Comparison of ENCODE assay signal across 19 cellular contexts in genomic region chr1:232519186-232519585, GRCh38.
DNase-seq lines count a peak whose midpoint lies in the region; ATAC-seq and TF ChIP-seq lines count a peak whose summit lies in the region.
"Had no signal": no experiment of that assay in that cellular context is flagged by ENCODE, and none has a peak within 500 bp of the region (broad histone marks: within the 10 kb centered on the region; RNA-seq: fewer than 3 reads in every experiment).

No MANE protein-coding gene starts in this region.

- no peak for TF ChIP-seq CTCF in BE2C (IDR thresholded peaks at IDR 0.05; ENCODE audit: low read depth, low read length)
- no peak for TF ChIP-seq CTCF in left ventricle myocardium inferior (IDR thresholded peaks at IDR 0.05; ENCODE audit: borderline replicate concordance)
- no peak for TF ChIP-seq CTCF in activated CD8-positive, alpha-beta T cell treated with anti-CD3 and anti-CD28 coated beads for 36 hours (IDR thresholded peaks at IDR 0.05)

- no peaks in the 10 kb centered on the region for H3K9me3 ChIP-seq in BE2C
- no peaks in the 10 kb centered on the region for H3K9me3 ChIP-seq in left ventricle myocardium inferior (replicated peaks)

- intact Hi-C loops in left ventricle myocardium inferior (cut with micrococcal nuclease) = no loop called here
- intact Hi-C loops in activated CD8-positive, alpha-beta T cell treated with anti-CD3 and anti-CD28 coated beads for 36 hours (cut with micrococcal nuclease) = no loop called here

- H3K36me3 Mint-ChIP-seq in activated CD8-positive, alpha-beta T cell treated with anti-CD3 and anti-CD28 coated beads for 36 hours (ENCODE audit: low read depth) = no peaks in the 10 kb centered on the region
- H3K36me3 Mint-ChIP-seq: activated naive CD4-positive, alpha-beta T cell treated with anti-CD3 and anti-CD28 coated beads, Interleukin-2, amount 10 ng/mL, durations not matched to agents 7 days and 5 days had no signal

- no peaks in the 10 kb centered on the region for H3K9me3 Mint-ChIP-seq in activated CD8-positive, alpha-beta T cell treated with anti-CD3 and anti-CD28 coated beads for 36 hours
- H3K9me3 Mint-ChIP-seq: activated CD4-positive, alpha-beta T cell treated with anti-CD3 and anti-CD28 coated beads, Interleukin-2, amount 10 ng/mL, durations not matched to agents 24 days and 14 days; activated naive CD4-positive, alpha-beta T cell treated with anti-CD3 and anti-CD28 coated beads, Interleukin-2, amount 10 ng/mL, durations not matched to agents 7 days and 5 days; CD4-positive, alpha-beta memory T cell; GM23338 had no signal

- H3K4me1 Mint-ChIP-seq in activated CD8-positive, alpha-beta T cell treated with anti-CD3 and anti-CD28 coated beads for 36 hours (ENCODE audit: low read depth) = peaks cover 6% of the 10 kb centered on the region
- H3K4me1 Mint-ChIP-seq: activated naive CD4-positive, alpha-beta T cell treated with anti-CD3 and anti-CD28 coated beads, Interleukin-2, amount 10 ng/mL, durations not matched to agents 7 days and 5 days had no signal

- peaks cover 4% of the 10 kb centered on the region for H3K27me3 Mint-ChIP-seq in activated CD8-positive, alpha-beta T cell treated with anti-CD3 and anti-CD28 coated beads for 36 hours

- peak; percentile 54 for DNase-seq in BE2C
- peak; percentile 42 for DNase-seq in NCI-H128 (lab: John Stamatoyannopoulos, UW; ENCODE audit: unreplicated experiment)
- peak; percentile 67 for DNase-seq in NCI-H446 treated with DMSO at 0.1 percent for 48 hours (lab: John Stamatoyannopoulos, UW)
- peak; percentile 63 for DNase-seq in left ventricle myocardium inferior
- DNase-seq in activated CD8-positive, alpha-beta T cell treated with anti-CD3 and anti-CD28 coated beads for 36 hours = no peak
- DNase-seq in islet precursor cell = no peak
- DNase-seq: activated CD4-positive, alpha-beta T cell treated with anti-CD3 and anti-CD28 coated beads, Interleukin-2, amount 10 ng/mL, durations not matched to agents 24 days and 14 days; activated naive CD4-positive, alpha-beta T cell treated with anti-CD3 and anti-CD28 coated beads, Interleukin-2, amount 10 ng/mL, durations not matched to agents 7 days and 5 days; activated T-cell treated with anti-CD3 and anti-CD28 coated beads for 4 hours; CD4-positive, alpha-beta memory T cell; mesenchymal stem cell; NCI-H1436 treated with DMSO at 0.1 percent for 48 hours; retina had no signal

- H3K4me1 ChIP-seq in BE2C (peaks cover 5% of the 10 kb centered on the region), left ventricle myocardium inferior (peaks cover 51% of the 10 kb centered on the region)

- CTCF ChIA-PET in activated CD8-positive, alpha-beta T cell treated with anti-CD3 and anti-CD28 coated beads for 36 hours (lab: Charles Lee) = no interaction called here

- no peak for ATAC-seq in activated CD8-positive, alpha-beta T cell treated with anti-CD3 and anti-CD28 coated beads for 36 hours
- no peak for ATAC-seq in GM19351 (IDR thresholded peaks at IDR 0.05; ENCODE audit: unreplicated experiment)
- ATAC-seq in GM18867 (IDR thresholded peaks at IDR 0.05; ENCODE audit: unreplicated experiment) = no peak
- ATAC-seq: GM23338 had no signal

- no peak overlapping the region for H3K4me3 Mint-ChIP-seq in activated CD8-positive, alpha-beta T cell treated with anti-CD3 and anti-CD28 coated beads for 36 hours
- H3K4me3 Mint-ChIP-seq: activated CD4-positive, alpha-beta T cell treated with anti-CD3 and anti-CD28 coated beads, Interleukin-2, amount 10 ng/mL, durations not matched to agents 24 days and 14 days; activated naive CD4-positive, alpha-beta T cell treated with anti-CD3 and anti-CD28 coated beads, Interleukin-2, amount 10 ng/mL, durations not matched to agents 7 days and 5 days; CD4-positive, alpha-beta memory T cell; GM23338; neural progenitor cell had no signal

- H3K27ac ChIP-seq in left ventricle myocardium inferior (replicated peaks) = no peak overlapping the region
- H3K27ac ChIP-seq: coronary artery, epithelial cell of prostate, neural progenitor cell had no signal

- H3K4me3 ChIP-seq in BE2C (ENCODE audit: low read depth, low read length) = no peak overlapping the region
- H3K4me3 ChIP-seq in left ventricle myocardium inferior = no peak overlapping the region
- H3K4me3 ChIP-seq: coronary artery, GM23338, neural progenitor cell had no signal

- no peaks in the 10 kb centered on the region for H3K36me3 ChIP-seq in BE2C
- peaks cover 11% of the 10 kb centered on the region for H3K36me3 ChIP-seq in left ventricle myocardium inferior
- H3K36me3 ChIP-seq: neural progenitor cell had no signal

- H3K27me3 ChIP-seq in BE2C (no peaks in the 10 kb centered on the region), left ventricle myocardium inferior (ENCODE audit: low read depth) (no peaks in the 10 kb centered on the region)
- H3K27me3 ChIP-seq: neural progenitor cell had no signal

- POLR2A ChIA-PET in activated CD8-positive, alpha-beta T cell treated with anti-CD3 and anti-CD28 coated beads for 36 hours (lab: Charles Lee) = no interaction called here

- H3K27ac Mint-ChIP-seq in activated CD8-positive, alpha-beta T cell treated with anti-CD3 and anti-CD28 coated beads for 36 hours = no peak overlapping the region
- H3K27ac Mint-ChIP-seq: activated CD4-positive, alpha-beta T cell treated with anti-CD3 and anti-CD28 coated beads, Interleukin-2, amount 10 ng/mL, durations not matched to agents 24 days and 14 days; activated naive CD4-positive, alpha-beta T cell treated with anti-CD3 and anti-CD28 coated beads, Interleukin-2, amount 10 ng/mL, durations not matched to agents 7 days and 5 days; GM23338; neural progenitor cell had no signal

Comparison
In these comparisons a context has a peak if more than half of its experiments do, and no peak if none do; other contexts are left out.
1. DNase-seq: peak in BE2C (single experiment), NCI-H128 (single experiment), NCI-H446 treated with DMSO at 0.1 percent for 48 hours (single experiment) and left ventricle myocardium inferior (single experiment); none in activated CD8-positive, alpha-beta T cell treated with anti-CD3 and anti-CD28 coated beads for 36 hours (single experiment) and islet precursor cell (single experiment).